4 cellular contexts compared by ENCODE assay signal in the genomic region with DNA sequence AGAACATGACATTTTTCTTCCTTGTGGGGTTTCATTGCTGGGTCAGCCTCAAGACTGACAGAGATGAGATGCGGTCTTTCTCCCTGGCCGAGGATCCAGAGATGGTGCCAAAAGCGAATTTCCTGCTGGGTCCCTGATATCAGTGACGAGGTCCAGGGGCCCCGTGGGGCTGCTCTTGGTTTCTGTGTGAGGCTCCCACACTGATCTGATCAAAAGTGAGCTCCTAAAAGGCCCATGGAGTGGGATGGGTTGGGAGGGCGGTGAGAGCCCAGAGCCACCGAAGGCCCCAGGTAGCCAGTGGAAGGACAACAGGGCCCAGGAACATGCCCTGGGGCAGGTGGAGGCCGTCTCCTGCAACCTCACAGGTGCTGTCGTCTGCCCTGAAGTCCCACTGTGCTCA.
"Had no signal": no experiment of that assay in that cellular context is flagged by ENCODE, and none has a peak within 500 bp of the region (broad histone marks: within the 10 kb centered on the region; RNA-seq: fewer than 3 reads in every experiment).

No MANE protein-coding gene starts in this region.

- FAIRE-seq: H1, H54 had no signal

- DNase-seq: H9 had no signal

- H3K27ac Mint-ChIP-seq: GM23338 had no signal

- H3K4me3 ChIP-seq: GM23338 had no signal

- H3K4me3 Mint-ChIP-seq: GM23338, H9 had no signal

- H3K4me1 Mint-ChIP-seq: GM23338 had no signal
